Comparison of ENCODE assay signal across 1 cellular context in the genomic region with DNA sequence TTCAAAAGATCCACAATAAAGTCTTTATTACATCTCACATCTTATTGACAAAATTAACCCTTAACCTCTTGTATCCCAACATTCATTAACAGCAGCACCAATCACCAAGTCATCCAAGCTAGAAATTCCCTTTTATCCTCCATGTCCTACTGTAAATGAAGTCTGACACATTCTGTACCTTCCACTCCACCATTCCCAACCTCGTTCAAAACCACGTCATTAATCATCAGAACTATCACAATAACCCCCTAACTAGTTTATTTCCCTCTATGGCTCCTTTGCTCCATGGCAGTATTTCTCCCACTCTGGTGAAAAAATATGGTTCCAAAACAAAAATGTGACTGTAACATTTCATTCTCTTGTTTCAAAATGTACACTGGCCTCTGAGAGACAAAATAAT.
TF ChIP-seq lines count a peak whose summit lies in the region.

No MANE protein-coding gene starts in this region.

TF ChIP-seq in SK-N-SH treated with all-trans-retinoic acid at 6 μM for 48 hours, 23 proteins besides CTCF, POLR2A, EP300 and RAD21 (continued from another document):
- TF ChIP-seq, protein P1, sequence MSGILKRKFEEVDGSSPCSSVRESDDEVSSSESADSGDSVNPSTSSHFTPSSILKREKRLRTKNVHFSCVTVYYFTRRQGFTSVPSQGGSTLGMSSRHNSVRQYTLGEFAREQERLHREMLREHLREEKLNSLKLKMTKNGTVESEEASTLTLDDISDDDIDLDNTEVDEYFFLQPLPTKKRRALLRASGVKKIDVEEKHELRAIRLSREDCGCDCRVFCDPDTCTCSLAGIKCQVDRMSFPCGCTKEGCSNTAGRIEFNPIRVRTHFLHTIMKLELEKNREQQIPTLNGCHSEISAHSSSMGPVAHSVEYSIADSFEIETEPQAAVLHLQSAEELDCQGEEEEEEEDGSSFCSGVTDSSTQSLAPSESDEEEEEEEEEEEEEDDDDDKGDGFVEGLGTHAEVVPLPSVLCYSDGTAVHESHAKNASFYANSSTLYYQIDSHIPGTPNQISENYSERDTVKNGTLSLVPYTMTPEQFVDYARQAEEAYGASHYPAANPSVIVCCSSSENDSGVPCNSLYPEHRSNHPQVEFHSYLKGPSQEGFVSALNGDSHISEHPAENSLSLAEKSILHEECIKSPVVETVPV (CRISPR knock-in tag; IDR thresholded peaks at IDR 0.05) = no peak
- no peak for TF ChIP-seq GLIS3 (CRISPR knock-in tag; IDR thresholded peaks at IDR 0.05)
- TF ChIP-seq ZC3H10 (CRISPR knock-in tag; IDR thresholded peaks at IDR 0.05) = no peak
- TF ChIP-seq ARNTL (CRISPR knock-in tag; IDR thresholded peaks at IDR 0.05; ENCODE audit: borderline replicate concordance, low read depth) = no peak
